Comparison of ENCODE assay signal across 20 cellular contexts in genomic region chr19:38055040-38055439, GRCh38.
DNase-seq lines count a peak whose midpoint lies in the region; ATAC-seq lines count a peak whose summit lies in the region.
"Had no signal": no experiment of that assay in that cellular context is flagged by ENCODE, and none has a peak within 500 bp of the region (broad histone marks: within the 10 kb centered on the region; RNA-seq: fewer than 3 reads in every experiment).

No MANE protein-coding gene starts in this region.

- ATAC-seq in Right ventricle myocardium superior (ENCODE audit: poor library complexity) (no peak), right cardiac atrium (no peak), HG02840 (IDR thresholded peaks at IDR 0.05; ENCODE audit: low FRiP score, unreplicated experiment) (no peak), HG03342 (IDR thresholded peaks at IDR 0.05; ENCODE audit: unreplicated experiment) (no peak)

- WGBS in right cardiac atrium = 65% methylated on average over 7 of the region's 7 CpGs

- H3K9me3 ChIP-seq in right cardiac atrium (ENCODE audit: control insufficient read depth, low read length) = no peaks in the 10 kb centered on the region
- H3K9me3 ChIP-seq: prostate gland, SK-N-SH, thoracic aorta had no signal

- intact Hi-C loops in Right ventricle myocardium superior (cut with DNase I) = no loop called here
- intact Hi-C loops in right cardiac atrium (cut with DNase I) = no loop called here

- no peaks in the 10 kb centered on the region for H3K4me1 ChIP-seq in right cardiac atrium (ENCODE audit: control insufficient read depth, insufficient read depth, low read length)

- DNase-seq in Right ventricle myocardium superior (peak; percentile 6), right cardiac atrium (no peak), NCI-H82 (lab: John Stamatoyannopoulos, UW) (peak; percentile 91), iPS-NIHi11 (ENCODE audit: low spot score) (peak; percentile 59), cerebellar nuclear complex (lab: John Stamatoyannopoulos, UW) (no peak), DMS79 treated with DMSO at 0.1 percent for 48 hours (lab: John Stamatoyannopoulos, UW) (no peak)
- DNase-seq: activated CD4-positive, alpha-beta T cell treated with anti-CD3 and anti-CD28 coated beads, Interleukin-2, amount 10 ng/mL, durations not matched to agents 7 days and 5 days; activated naive CD4-positive, alpha-beta T cell treated with Interleukin-2 at 50 U/mL for 16 hours; activated T-cell treated with anti-CD3 and anti-CD28 coated beads for 4 hours; anterior cingulate cortex; DMS53; effector CD4-positive, alpha-beta T cell; NCI-H526; PC-9; SK-N-SH; T-helper 9 cell had no signal

- no peak overlapping the region for H3K4me3 ChIP-seq in right cardiac atrium (ENCODE audit: low read length)
- H3K4me3 ChIP-seq: PC-9, prostate gland, thoracic aorta had no signal

- H3K27me3 ChIP-seq in right cardiac atrium (ENCODE audit: control insufficient read depth, insufficient read depth) = no peaks in the 10 kb centered on the region

- H3K27ac ChIP-seq in right cardiac atrium (ENCODE audit: low read length) = no peak overlapping the region
- H3K27ac ChIP-seq: PC-9, thoracic aorta had no signal

Comparison
In these comparisons a context has a peak if more than half of its experiments do, and no peak if none do; other contexts are left out.
1. DNase-seq: peak in Right ventricle myocardium superior (single experiment), NCI-H82 (single experiment) and iPS-NIHi11 (single experiment); none in right cardiac atrium (0 of 3), cerebellar nuclear complex (0 of 2) and DMS79 treated with DMSO at 0.1 percent for 48 hours (single experiment).